In genomic region chr12:112977641-112978040, GRCh38 we compare ENCODE assay signal across 9 cellular contexts. TPM values are rescaled to one million over a fixed set of nuclear protein-coding genes. Genes with fewer than 3 reads are reported as not detected.
DNase-seq lines count a peak whose midpoint lies in the region; ATAC-seq and TF ChIP-seq lines count a peak whose summit lies in the region.
"Had no signal": no experiment of that assay in that cellular context is flagged by ENCODE, and none has a peak within 500 bp of the region (broad histone marks: within the 10 kb centered on the region; RNA-seq: fewer than 3 reads in every experiment).

No MANE protein-coding gene starts in this region.

- H3K9me3 ChIP-seq in T-helper 17 cell (ENCODE audit: control insufficient read depth, low read length, poor library complexity, severe bottlenecking), result no peaks in the 10 kb centered on the region
- peaks cover 0 to 22% (median 12%) of the 10 kb centered on the region in 11 donors for H3K9me3 ChIP-seq in heart right ventricle
- peaks cover 0 to 12% (median 5%) of the 10 kb centered on the region in 8 donors for H3K9me3 ChIP-seq in spleen

- peak overlapping the region; percentile 96 for H3K27ac Mint-ChIP-seq in T-helper 17 cell

- peak overlapping the region in 9 of 10 donors; percentile 51 to 70 (median 64) for H3K4me3 ChIP-seq in heart right ventricle
- peak overlapping the region; percentile 56 to 86 (median 72) for H3K4me3 ChIP-seq in spleen

- H3K4me3 Mint-ChIP-seq in T-helper 17 cell, result peak overlapping the region; percentile 99

- DNase-seq in GM13976 (ENCODE audit: low spot score) (peak; percentile 17), T-helper 17 cell (no peak), heart right ventricle (no peak), spleen (no peak), pons (ENCODE audit: low spot score) (no peak), NCI-H1105 treated with DMSO at 0.1 percent for 48 hours (lab: John Stamatoyannopoulos, UW) (no peak)
- DNase-seq: NCI-H1694 treated with DMSO at 0.1 percent for 48 hours had no signal

- no peak for TF ChIP-seq POLR2A in spleen (IDR thresholded peaks at IDR 0.05)

- intact Hi-C loops in heart right ventricle (cut with DNase I), result loop anchor here in 2 of 10 donors (2.0 to 10.0 kb wide), 3 partner anchors 35 to 73 kb away; partner anchors contain the start of genes OAS1 (in 1 of the 2) and OAS3 (in 1 of the 2)
- intact Hi-C loops in spleen (cut with DNase I; ENCODE audit: low total_unique reads), result loop anchor here (5.0 kb wide), 1 partner anchor 70 kb away; the partner anchor contains the start of gene OAS1

- H3K4me1 ChIP-seq in heart right ventricle, result peaks cover 0 to 39% (median 11%) of the 10 kb centered on the region in 9 donors
- peaks cover 13 to 59% (median 43%) of the 10 kb centered on the region in 6 donors for H3K4me1 ChIP-seq in spleen

- H3K27ac ChIP-seq in heart right ventricle, result peak overlapping the region; percentile 68 to 94 (median 88)
- H3K27ac ChIP-seq in spleen, result peak overlapping the region; percentile 79 to 98 (median 94)

- in situ Hi-C loops in GM13976 (cut with MboI; ENCODE audit: low sequenced_read_pairs, unreplicated experiment), result no loop called here

- no peaks in the 10 kb centered on the region for H3K36me3 Mint-ChIP-seq in T-helper 17 cell (ENCODE audit: low read depth)

- H3K36me3 ChIP-seq in heart right ventricle, result no peaks in the 10 kb centered on the region
- no peaks in the 10 kb centered on the region for H3K36me3 ChIP-seq in spleen

- TF ChIP-seq CTCF in GM13976 (IDR thresholded peaks at IDR 0.05; ENCODE audit: borderline replicate concordance, control extremely low read depth, extremely low read depth, insufficient read depth, missing control alignments), result no peak
- no peak for TF ChIP-seq CTCF in heart right ventricle (IDR thresholded peaks at IDR 0.05)
- peak in 1 of 11 experiments; percentile 5 for TF ChIP-seq CTCF in spleen (IDR thresholded peaks at IDR 0.05 in 8 of 11, conservative IDR thresholded peaks at IDR 0.05 in 3 of 11)

- H3K27me3 ChIP-seq in heart right ventricle (no peaks in the 10 kb centered on the region), spleen (replicated peaks in 1 of 7) (no peaks in the 10 kb centered on the region)

- H3K27me3 Mint-ChIP-seq in T-helper 17 cell, result no peaks in the 10 kb centered on the region

- H3K4me1 Mint-ChIP-seq in T-helper 17 cell, result peaks cover 41% of the 10 kb centered on the region

- no peak for ATAC-seq in T-helper 17 cell
- peak in 4 of 8 donors; percentile 8 to 29 (median 13) for ATAC-seq in heart right ventricle
- no peak for ATAC-seq in activated CD4-positive, CD25-positive, alpha-beta regulatory T cell treated with anti-CD3 and anti-CD28 coated beads, Interleukin-2, amount 50 U/mL, for 24 hours
- ATAC-seq in GM21528 (IDR thresholded peaks at IDR 0.05; ENCODE audit: low FRiP score, unreplicated experiment), result no peak

- WGBS in heart right ventricle, 2 donors, result 53 to 70% methylated on average over 8 of the region's 8 CpGs
- 52 to 79% (median 68%) methylated on average over 8 of the region's 8 CpGs for WGBS in spleen, 5 donors

RNA-seq across cellular contexts. Expression of gene OAS2, which starts 0.7 kb away (rescaled TPM):
- total RNA-seq in T-helper 17 cell (10 to 100 TPM; 35.4 to 45.3 TPM), heart right ventricle (10 to 100 TPM in 4 of 10 donors, 1 to 10 TPM in 6; 5.3 to 24.2 (median 9.4) TPM), spleen (10 to 100 TPM; 37.9 to 71.4 (median 48.7) TPM)
- polyA plus RNA-seq in heart right ventricle (1 to 10 TPM; 3.3 to 6.8 TPM), spleen (10 to 100 TPM; 21.0 to 32.1 (median 25.6) TPM)

RNA-seq across cellular contexts. Expression of gene OAS3, which starts 39.4 kb away (rescaled TPM):
- total RNA-seq in T-helper 17 cell (10 to 100 TPM; 26.6 to 28.6 TPM), heart right ventricle (10 to 100 TPM in 5 of 10 donors, 1 to 10 TPM in 5; 5.9 to 28.0 (median 10.5) TPM), spleen (10 to 100 TPM; 26.9 to 54.5 (median 37.3) TPM)
- polyA plus RNA-seq in heart right ventricle (1 to 10 TPM; 3.0 to 5.2 TPM), spleen (10 to 100 TPM in 1 of 3 donors, 1 to 10 TPM in 2; 5.0 to 14.7 (median 5.5) TPM)
